Comparison of ENCODE assay signal across 21 cellular contexts in the genomic region with DNA sequence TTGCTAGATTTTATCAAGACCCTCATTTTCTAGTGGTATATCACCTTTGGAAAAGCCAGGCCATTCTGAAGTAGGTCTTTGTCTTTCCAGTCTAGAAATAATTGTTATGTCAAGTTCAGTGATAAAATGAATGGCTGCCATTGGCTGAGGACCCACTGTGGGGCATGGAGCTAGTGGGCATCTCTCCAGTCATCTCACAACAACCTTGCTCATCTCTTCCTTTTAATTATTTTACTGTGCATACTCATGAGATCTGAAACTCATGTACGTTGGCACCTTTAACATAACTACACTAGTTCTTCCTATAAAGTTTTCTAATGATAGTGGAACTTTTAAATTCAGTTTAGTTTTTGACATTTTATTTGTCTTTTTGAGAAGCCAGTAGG.
"Had no signal": no experiment of that assay in that cellular context is flagged by ENCODE, and none has a peak within 500 bp of the region (broad histone marks: within the 10 kb centered on the region; RNA-seq: fewer than 3 reads in every experiment).

No MANE protein-coding gene starts in this region.

- ATAC-seq: left lung, SK-N-SH treated with all-trans-retinoic acid at 6 μM for 48 hours had no signal

- H3K4me1 Mint-ChIP-seq: activated naive CD4-positive, alpha-beta T cell treated with anti-CD3 and anti-CD28 coated beads, Interleukin-2, amount 10 ng/mL, durations not matched to agents 7 days and 5 days; activated T-helper 17 cell treated with anti-CD3 and anti-CD28 coated beads, Interleukin-2, amount 50 U/mL, for 72 hours had no signal

- H3K36me3 Mint-ChIP-seq: activated naive CD4-positive, alpha-beta T cell treated with anti-CD3 and anti-CD28 coated beads, Interleukin-2, amount 10 ng/mL, durations not matched to agents 7 days and 5 days; mesothelial cell of epicardium had no signal

- H3K27me3 Mint-ChIP-seq: activated naive CD4-positive, alpha-beta T cell treated with anti-CD3 and anti-CD28 coated beads, Interleukin-2, amount 10 ng/mL, durations not matched to agents 7 days and 5 days; activated T-helper 17 cell treated with anti-CD3 and anti-CD28 coated beads, Interleukin-2, amount 50 U/mL, for 72 hours; stimulated activated naive CD8-positive, alpha-beta T cell treated with anti-CD3 and anti-CD28 coated beads, Interleukin-15, Interleukin-2, amounts not matched to agents 100 ng/mL and 50 ng/mL, for 24 hours had no signal

- H3K4me1 ChIP-seq: ascending aorta, left lung, suprapubic skin, vagina had no signal

- H3K4me3 Mint-ChIP-seq: activated naive CD4-positive, alpha-beta T cell treated with anti-CD3 and anti-CD28 coated beads, Interleukin-2, amount 10 ng/mL, durations not matched to agents 7 days and 5 days; activated T-helper 17 cell treated with anti-CD3 and anti-CD28 coated beads, Interleukin-2, amount 50 U/mL, for 72 hours; mesothelial cell of epicardium; nephron; stimulated activated naive CD8-positive, alpha-beta T cell treated with anti-CD3 and anti-CD28 coated beads, Interleukin-15, Interleukin-2, amounts not matched to agents 100 ng/mL and 50 ng/mL, for 24 hours had no signal

- H3K9me3 ChIP-seq: ascending aorta, left lung, sigmoid colon, suprapubic skin, vagina had no signal

- H3K4me3 ChIP-seq: ascending aorta, coronary artery, left lung, sigmoid colon, suprapubic skin, vagina had no signal

- H3K27me3 ChIP-seq: ascending aorta, left lung, sigmoid colon, suprapubic skin, vagina had no signal

- H3K36me3 ChIP-seq: ascending aorta, left lung, sigmoid colon, suprapubic skin, vagina had no signal

- DNase-seq: activated CD8-positive, alpha-beta memory T cell treated with anti-CD3 and anti-CD28 coated beads for 24 hours; activated CD8-positive, alpha-beta memory T cell treated with anti-CD3 and anti-CD28 coated beads, Interleukin-2, amount 50 U/mL, for 48 hours; activated naive CD4-positive, alpha-beta T cell treated with anti-CD3 and anti-CD28 coated beads, Interleukin-2, amount 10 ng/mL, durations not matched to agents 7 days and 5 days; erythroblast; foreskin melanocyte; hypothalamus; left lung; sigmoid colon; T-helper 1 cell; trophoblast cell had no signal

- H3K9me3 Mint-ChIP-seq: activated naive CD4-positive, alpha-beta T cell treated with anti-CD3 and anti-CD28 coated beads, Interleukin-2, amount 10 ng/mL, durations not matched to agents 7 days and 5 days; activated T-helper 17 cell treated with anti-CD3 and anti-CD28 coated beads, Interleukin-2, amount 50 U/mL, for 72 hours; mesothelial cell of epicardium; nephron; stimulated activated naive CD8-positive, alpha-beta T cell treated with anti-CD3 and anti-CD28 coated beads, Interleukin-15, Interleukin-2, amounts not matched to agents 100 ng/mL and 50 ng/mL, for 24 hours had no signal

- H3K27ac ChIP-seq: ascending aorta, coronary artery, left lung, sigmoid colon, suprapubic skin, vagina had no signal

- H3K27ac Mint-ChIP-seq: activated naive CD4-positive, alpha-beta T cell treated with anti-CD3 and anti-CD28 coated beads, Interleukin-2, amount 10 ng/mL, durations not matched to agents 7 days and 5 days; activated T-helper 17 cell treated with anti-CD3 and anti-CD28 coated beads, Interleukin-2, amount 50 U/mL, for 72 hours; mesothelial cell of epicardium; nephron had no signal

- FAIRE-seq: endometrium, keratinocyte had no signal
